In the genomic region with DNA sequence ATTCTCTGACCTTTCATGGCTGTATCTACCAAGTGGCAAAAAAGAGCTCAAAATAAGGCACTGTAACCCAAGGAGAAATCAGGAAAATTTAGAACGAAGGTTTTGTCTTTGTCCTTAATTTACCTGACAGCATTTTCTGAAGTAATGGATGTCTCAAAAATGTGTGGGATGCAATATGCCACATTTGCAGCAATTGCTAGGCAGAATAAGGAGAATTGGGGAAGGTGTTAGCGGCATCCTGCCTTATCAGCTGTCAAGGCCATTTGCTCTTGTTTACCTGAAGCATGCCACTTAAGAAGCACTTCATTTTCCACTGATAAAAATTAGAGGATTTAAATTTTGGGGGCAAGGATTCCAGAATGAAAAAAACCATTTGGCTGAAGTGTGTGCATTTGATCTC, we compare ENCODE assay signal across 27 cellular contexts. TPM values are rescaled to one million over a fixed set of nuclear protein-coding genes. Genes with fewer than 3 reads are reported as not detected.
A peak's percentile ranks its signal among the peaks of the same experiment; 100 is the strongest.
DNase-seq lines count a peak whose midpoint lies in the region; ATAC-seq, FAIRE-seq and TF ChIP-seq lines count a peak whose summit lies in the region.
"Had no signal": no experiment of that assay in that cellular context is flagged by ENCODE, and none has a peak within 500 bp of the region (broad histone marks: within the 10 kb centered on the region; RNA-seq: fewer than 3 reads in every experiment).

No MANE protein-coding gene starts in this region.

- POLR2A ChIA-PET in A549 (lab: Yijun Ruan, JAX) (no interaction called here), A673 (lab: Charles Lee; ENCODE audit: low non-redundant PET) (no interaction called here)

- TF ChIP-seq EP300 in A549 (IDR thresholded peaks at IDR 0.05): no peak

- no TSS peak for BruUV-seq in A673 (replicated peaks; lab: Mats Ljungman, UMichigan)

- H3K4me1 ChIP-seq in A549: no peaks in the 10 kb centered on the region
- no peaks in the 10 kb centered on the region for H3K4me1 ChIP-seq in A673 (ENCODE audit: insufficient read depth, low read length, poor library complexity, severe bottlenecking)
- H3K4me1 ChIP-seq: BE2C, BLaER1, Caco-2 had no signal

- TF ChIP-seq RAD21 in A549 (conservative IDR thresholded peaks at IDR 0.05 in 1 of 2, IDR thresholded peaks at IDR 0.05 in 1 of 2): no peak

- peaks cover 31% of the 10 kb centered on the region for H3K27me3 ChIP-seq in A673 (replicated peaks; ENCODE audit: insufficient read depth, low read depth, low read length, poor library complexity)
- H3K27me3 ChIP-seq: BE2C, BLaER1 had no signal

- no peak for TF ChIP-seq POLR2A in A549 (IDR thresholded peaks at IDR 0.05; ENCODE audit: low read length)

- H3K9me3 ChIP-seq in A549 (no peaks in the 10 kb centered on the region), A673 (ENCODE audit: low read depth, low read length, poor library complexity, severe bottlenecking) (no peaks in the 10 kb centered on the region)
- H3K9me3 ChIP-seq: BE2C, BLaER1, Caco-2 had no signal

- DNase-seq in A549 (ENCODE audit: low read depth in 1 of 2, low spot score in 1 of 2): no peak
- peak; percentile 37 for DNase-seq in DMS79 (lab: John Stamatoyannopoulos, UW)
- DNase-seq in caudate nucleus (lab: John Stamatoyannopoulos, UW): peak in 4 of 61 donors; percentile 7 to 47 (median 32)
- DNase-seq in putamen (ENCODE audit: low spot score): peak; percentile 70
- no peak for DNase-seq in A673 (ENCODE audit: low spot score)
- DNase-seq in cerebellar nuclear complex (lab: John Stamatoyannopoulos, UW): no peak
- DNase-seq in effector CD4-positive, alpha-beta T cell: no peak
- no peak for DNase-seq in D721Med (ENCODE audit: insufficient read length, low spot score)
- DNase-seq: 8988T; ACHN; BE2C; C1 segment of cervical spinal cord; Caco-2; Calu3; CD4-positive, alpha-beta memory T cell; CD4-positive, CD25-positive, alpha-beta regulatory T cell; DMS 273 treated with DMSO at 0.1 percent for 48 hours; DMS153; DMS53; DND-41; EL; GDM1 had no signal

- 73% methylated on average over 2 of the region's 2 CpGs for WGBS in A549 (ENCODE audit: missing lambda C conversion rate)

- CTCF ChIA-PET in A549 (lab: Yijun Ruan, JAX) (interaction anchor here (1.6 to 2.0 kb wide), 2 partner anchors 10 to 12 kb away, joined by 4 to 5 read pairs; no protein-coding TSS in a partner anchor), A673 (lab: Charles Lee) (no interaction called here)

- intact Hi-C loops in A673 (cut with micrococcal nuclease; ENCODE audit: unreplicated experiment): no loop called here

- H3K4me2 ChIP-seq in A549: no peak overlapping the region
- H3K4me2 ChIP-seq: BLaER1 had no signal

- H3K27ac ChIP-seq in A549 (no peak overlapping the region), caudate nucleus (ENCODE audit: low read depth, low read length) (peak overlapping the region; percentile 37), A673 (ENCODE audit: low read depth, low read length, poor library complexity, severe bottlenecking) (no peak overlapping the region)
- H3K27ac ChIP-seq: BLaER1 had no signal

- H3K4me3 ChIP-seq in A549: no peak overlapping the region
- no peak overlapping the region for H3K4me3 ChIP-seq in A673 (ENCODE audit: low read depth, low read length, poor library complexity, severe bottlenecking)
- H3K4me3 ChIP-seq: BLaER1, GM12878 had no signal

- TF ChIP-seq CTCF in A549 (IDR thresholded peaks at IDR 0.05) (no peak), A673 (conservative IDR thresholded peaks at IDR 0.05; ENCODE audit: low read depth, low read length) (no peak), D721Med (IDR thresholded peaks at IDR 0.05; ENCODE audit: insufficient read depth, missing control alignments) (no peak)

- peak; percentile 61 for FAIRE-seq in A549 (lab: Jason Lieb, UNC)
- no peak for FAIRE-seq in D721Med (lab: Jason Lieb, UNC)
- FAIRE-seq: A204.1, GM12878, GM12892, GM18507 had no signal

- no peak for ATAC-seq in A549
- ATAC-seq: GM12878 had no signal

- no peaks in the 10 kb centered on the region for H3K36me3 ChIP-seq in A673 (ENCODE audit: insufficient read depth, low read length, poor library complexity, severe bottlenecking)
- H3K36me3 ChIP-seq: BE2C, BLaER1 had no signal

TF ChIP-seq in A549, 52 proteins besides CTCF, POLR2A, EP300 and RAD21:
- TF ChIP-seq, protein P1, sequence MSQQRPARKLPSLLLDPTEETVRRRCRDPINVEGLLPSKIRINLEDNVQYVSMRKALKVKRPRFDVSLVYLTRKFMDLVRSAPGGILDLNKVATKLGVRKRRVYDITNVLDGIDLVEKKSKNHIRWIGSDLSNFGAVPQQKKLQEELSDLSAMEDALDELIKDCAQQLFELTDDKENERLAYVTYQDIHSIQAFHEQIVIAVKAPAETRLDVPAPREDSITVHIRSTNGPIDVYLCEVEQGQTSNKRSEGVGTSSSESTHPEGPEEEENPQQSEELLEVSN (IDR thresholded peaks at IDR 0.05; ENCODE audit: borderline replicate concordance, low read depth): no peak
- TF ChIP-seq, protein P2, sequence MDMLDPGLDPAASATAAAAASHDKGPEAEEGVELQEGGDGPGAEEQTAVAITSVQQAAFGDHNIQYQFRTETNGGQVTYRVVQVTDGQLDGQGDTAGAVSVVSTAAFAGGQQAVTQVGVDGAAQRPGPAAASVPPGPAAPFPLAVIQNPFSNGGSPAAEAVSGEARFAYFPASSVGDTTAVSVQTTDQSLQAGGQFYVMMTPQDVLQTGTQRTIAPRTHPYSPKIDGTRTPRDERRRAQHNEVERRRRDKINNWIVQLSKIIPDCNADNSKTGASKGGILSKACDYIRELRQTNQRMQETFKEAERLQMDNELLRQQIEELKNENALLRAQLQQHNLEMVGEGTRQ (IDR thresholded peaks at IDR 0.05): no peak
TF ChIP-seq in A549: peak in this region for 0.

RNA-seq across cellular contexts. Expression of a gene that starts 39.0 kb away (rescaled TPM):
- polyA plus RNA-seq in A549 (2011; rRNA removed) (2.0 and 2.2 TPM in 2 replicates), A549 (2017; fragmentation: RNase III; extraction: RNeasy Plus Mini Kit Qiagen cat#74134 plus additional on column Dnase treatment) (2.8 to 4.0 TPM (median 2.9 TPM) in 3 replicates)
- 0.62 and 0.92 TPM in 2 replicates for polyA plus RNA-seq in A549 (2012; cell fraction: cytosol; rRNA removed)
- 1.7 and 2.5 TPM in 2 replicates for polyA plus RNA-seq in A549 (2012; cell fraction: nucleus; rRNA removed)
- polyA minus RNA-seq in A549 (2011; rRNA and poly(A)+ RNA removed): 1.9 and 2.1 TPM in 2 replicates
- 0.69 and 0.85 TPM in 2 replicates for total RNA-seq in A673 (2021)
- total RNA-seq: CD4-positive, alpha-beta memory T cell; CD4-positive, CD25-positive, alpha-beta regulatory T cell had no signal

Comparison
In these comparisons a context has a peak if more than half of its experiments do, and no peak if none do; other contexts are left out.
1. DNase-seq: peak in DMS79 (single experiment) and putamen (single experiment); none in A549 (0 of 2), A673 (single experiment), cerebellar nuclear complex (0 of 2), effector CD4-positive, alpha-beta T cell (single experiment) and D721Med (single experiment).